Comparison of ENCODE assay signal across 28 cellular contexts in genomic region chr2:185436787-185437372, GRCh38.
"Had no signal": no experiment of that assay in that cellular context is flagged by ENCODE, and none has a peak within 500 bp of the region (broad histone marks: within the 10 kb centered on the region; RNA-seq: fewer than 3 reads in every experiment).

No MANE protein-coding gene starts in this region.

- H3K27ac Mint-ChIP-seq: activated naive CD4-positive, alpha-beta T cell treated with anti-CD3 and anti-CD28 coated beads, Interleukin-2, amount 50 U/mL, for 24 hours; activated naive CD8-positive, alpha-beta T cell treated with anti-CD3 and anti-CD28 coated beads, Interleukin-2, amount 50 U/mL, for 24 hours; activated T-helper 1 cell treated with anti-CD3 and anti-CD28 coated beads, Interleukin-12 subunit alpha, Interleukin-12 subunit beta, Interleukin-2, Interleukin-4 antibody, amounts not matched to agents 30 ng/mL and 10 ng/mL and 1 ng/mL, durations not matched to agents 14 hours and 24 hours and 36 hours; T-helper 1 cell treated with Interleukin-12 subunit alpha and Interleukin-12 subunit beta and Interleukin-4 antibody, amounts not matched to agents 30 μg/mL and 1 μg/mL, for 36 hours had no signal

- H3K36me3 ChIP-seq: esophagus squamous epithelium, left ventricle myocardium inferior, pancreas, right atrium auricular region, suprapubic skin, tibial artery, upper lobe of right lung had no signal

- ATAC-seq: activated naive CD8-positive, alpha-beta T cell treated with anti-CD3 and anti-CD28 coated beads, Interleukin-2, amount 50 U/mL, for 24 hours; mucosa of descending colon; pancreas; upper lobe of right lung had no signal

- H3K4me3 Mint-ChIP-seq: activated naive CD4-positive, alpha-beta T cell treated with anti-CD3 and anti-CD28 coated beads, Interleukin-2, amount 50 U/mL, for 24 hours; activated naive CD8-positive, alpha-beta T cell treated with anti-CD3 and anti-CD28 coated beads, Interleukin-2, amount 50 U/mL, for 24 hours; activated T-helper 1 cell treated with anti-CD3 and anti-CD28 coated beads, Interleukin-12 subunit alpha, Interleukin-12 subunit beta, Interleukin-2, Interleukin-4 antibody, amounts not matched to agents 30 ng/mL and 10 ng/mL and 1 ng/mL, durations not matched to agents 14 hours and 24 hours and 36 hours; brain; T-helper 1 cell treated with Interleukin-12 subunit alpha and Interleukin-12 subunit beta and Interleukin-4 antibody, amounts not matched to agents 30 μg/mL and 1 μg/mL, for 36 hours had no signal

- H3K27me3 Mint-ChIP-seq: activated naive CD4-positive, alpha-beta T cell treated with anti-CD3 and anti-CD28 coated beads, Interleukin-2, amount 50 U/mL, for 24 hours; activated naive CD8-positive, alpha-beta T cell treated with anti-CD3 and anti-CD28 coated beads, Interleukin-2, amount 50 U/mL, for 24 hours; brain had no signal

- H3K4me1 Mint-ChIP-seq: activated naive CD4-positive, alpha-beta T cell treated with anti-CD3 and anti-CD28 coated beads, Interleukin-2, amount 50 U/mL, for 24 hours; activated naive CD8-positive, alpha-beta T cell treated with anti-CD3 and anti-CD28 coated beads, Interleukin-2, amount 50 U/mL, for 24 hours had no signal

- H3K27ac ChIP-seq: esophagus squamous epithelium, left ventricle myocardium inferior, pancreas, right atrium auricular region, suprapubic skin, tibial artery, upper lobe of right lung, VCaP had no signal

- H3K4me3 ChIP-seq: esophagus squamous epithelium, left ventricle myocardium inferior, lung, mucosa of descending colon, pancreas, right atrium auricular region, suprapubic skin, tibial artery, upper lobe of right lung had no signal

- DNase-seq: activated CD4-positive, alpha-beta T cell treated with anti-CD3 and anti-CD28 coated beads for 4 hours; activated CD4-positive, alpha-beta T cell treated with anti-CD3 and anti-CD28 coated beads, Interleukin-2, amount 50 U/mL, for 4 hours; activated gamma-delta T cell; activated naive CD8-positive, alpha-beta T cell treated with anti-CD3 and anti-CD28 coated beads, Interleukin-2, amount 50 U/mL, for 24 hours; aorta; caudate nucleus; cortex of kidney; esophagus squamous epithelium; foreskin melanocyte; left ventricle myocardium inferior; mucosa of descending colon; nucleus accumbens; pancreas; stimulated activated CD4-positive, alpha-beta T cell treated with anti-CD3 and anti-CD28 coated beads, Interleukin-15, amount 100 ng/mL, for 24 hours; stimulated activated CD4-positive, alpha-beta T cell treated with anti-CD3 and anti-CD28 coated beads, Interleukin-2, amount 100 ng/mL, for 24 hours; stimulated activated naive CD4-positive, alpha-beta T cell; SW 1271; T-helper 9 cell; tibial artery; upper lobe of right lung had no signal

- H3K27me3 ChIP-seq: esophagus squamous epithelium, pancreas, right atrium auricular region, suprapubic skin, tibial artery, upper lobe of right lung had no signal

- H3K9me3 ChIP-seq: esophagus squamous epithelium, mucosa of descending colon, pancreas, right atrium auricular region, tibial artery, upper lobe of right lung had no signal

- H3K36me3 Mint-ChIP-seq: activated naive CD4-positive, alpha-beta T cell treated with anti-CD3 and anti-CD28 coated beads, Interleukin-2, amount 50 U/mL, for 24 hours had no signal

- H3K4me1 ChIP-seq: esophagus squamous epithelium, left ventricle myocardium inferior, pancreas, right atrium auricular region, suprapubic skin, tibial artery, upper lobe of right lung had no signal
